Comparison of ENCODE assay signal across 9 cellular contexts in genomic region chr11:95705485-95706124, GRCh38.
DNase-seq lines count a peak whose midpoint lies in the region; ATAC-seq and TF ChIP-seq lines count a peak whose summit lies in the region.
"Had no signal": no experiment of that assay in that cellular context is flagged by ENCODE, and none has a peak within 500 bp of the region (broad histone marks: within the 10 kb centered on the region; RNA-seq: fewer than 3 reads in every experiment).

No MANE protein-coding gene starts in this region.

- H3K14ac ChIP-seq in mesenchymal stem cell (ENCODE audit: low read length in 2 of 2): no peak overlapping the region

- TF ChIP-seq CTCF in activated CD8-positive, alpha-beta T cell treated with anti-CD3 and anti-CD28 coated beads for 36 hours (IDR thresholded peaks at IDR 0.05): peak; percentile 86

- no peak overlapping the region for H4K8ac ChIP-seq in mesenchymal stem cell (ENCODE audit: low read length)

- POLR2A ChIA-PET in CD8-positive, alpha-beta memory T cell (lab: Charles Lee): interaction anchor here (0.5 to 1.2 kb wide), 7 partner anchors 368 to 1968 kb away, joined by 3 to 9 read pairs (median 4); no protein-coding TSS in a partner anchor
- POLR2A ChIA-PET in activated CD8-positive, alpha-beta T cell treated with anti-CD3 and anti-CD28 coated beads for 36 hours (lab: Charles Lee): interaction anchor here (0.6 to 1.2 kb wide), 3 partner anchors 25 to 555 kb away, joined by 3 to 4 read pairs (median 3); no protein-coding TSS in a partner anchor

- H3K27ac Mint-ChIP-seq in CD8-positive, alpha-beta memory T cell: no peak overlapping the region
- H3K27ac Mint-ChIP-seq in activated CD8-positive, alpha-beta T cell treated with anti-CD3 and anti-CD28 coated beads for 36 hours: no peak overlapping the region
- no peak overlapping the region for H3K27ac Mint-ChIP-seq in effector memory CD8-positive, alpha-beta T cell
- H3K27ac Mint-ChIP-seq: activated naive CD8-positive, alpha-beta T cell had no signal

- no peak overlapping the region for H3K4ac ChIP-seq in mesenchymal stem cell (ENCODE audit: low read depth in 1 of 2, low read length in 2 of 2)

- H2BK5ac ChIP-seq in mesenchymal stem cell (ENCODE audit: low read depth, low read length, poor library complexity, severe bottlenecking): no peak overlapping the region

- DNase-seq in CD8-positive, alpha-beta memory T cell: peak; percentile 67 to 88 (median 79)
- DNase-seq in HK-2 (ENCODE audit: unreplicated experiment) (peak; percentile 66), NCI-H82 (lab: John Stamatoyannopoulos, UW) (peak; percentile 89), mesenchymal stem cell (peak; percentile 81)
- DNase-seq in activated CD8-positive, alpha-beta T cell treated with anti-CD3 and anti-CD28 coated beads for 36 hours: peak; percentile 91
- peak; percentile 77 to 81 (median 80) for DNase-seq in effector memory CD8-positive, alpha-beta T cell
- peak; percentile 76 for DNase-seq in stimulated activated CD8-positive, alpha-beta memory T cell treated with anti-CD3 and anti-CD28 coated beads, Interleukin-15, amount 100 ng/mL, for 1 hour (ENCODE audit: low read depth)

- H3K9me3 ChIP-seq in CD8-positive, alpha-beta memory T cell (ENCODE audit: low read length): no peaks in the 10 kb centered on the region
- no peaks in the 10 kb centered on the region for H3K9me3 ChIP-seq in mesenchymal stem cell (ENCODE audit: control insufficient read depth, low read length)

- no peak overlapping the region for H3K4me3 Mint-ChIP-seq in CD8-positive, alpha-beta memory T cell
- H3K4me3 Mint-ChIP-seq in activated CD8-positive, alpha-beta T cell treated with anti-CD3 and anti-CD28 coated beads for 36 hours: no peak overlapping the region
- H3K4me3 Mint-ChIP-seq in effector memory CD8-positive, alpha-beta T cell: no peak overlapping the region
- H3K4me3 Mint-ChIP-seq: activated naive CD8-positive, alpha-beta T cell had no signal

- H3K18ac ChIP-seq in mesenchymal stem cell (ENCODE audit: low read depth in 1 of 2, low read length in 2 of 2): no peak overlapping the region

- H3K4me1 Mint-ChIP-seq in CD8-positive, alpha-beta memory T cell: peaks cover 7 to 10% (median 9%) of the 10 kb centered on the region in 3 donors
- H3K4me1 Mint-ChIP-seq in activated CD8-positive, alpha-beta T cell treated with anti-CD3 and anti-CD28 coated beads for 36 hours (ENCODE audit: low read depth): peaks cover 9% of the 10 kb centered on the region
- H3K4me1 Mint-ChIP-seq in effector memory CD8-positive, alpha-beta T cell (ENCODE audit: low read depth in 2 of 2): peaks cover 0 to 6% of the 10 kb centered on the region in 2 donors

- no peak overlapping the region for H2BK12ac ChIP-seq in mesenchymal stem cell (ENCODE audit: low read length in 2 of 2)

- no peak overlapping the region for H3K23ac ChIP-seq in mesenchymal stem cell (ENCODE audit: low read length in 2 of 2)

- H3K4me1 ChIP-seq in CD8-positive, alpha-beta memory T cell (ENCODE audit: insufficient read depth, low read length): peaks cover 47% of the 10 kb centered on the region
- no peaks in the 10 kb centered on the region for H3K4me1 ChIP-seq in mesenchymal stem cell (ENCODE audit: control insufficient read depth, insufficient read depth, low read depth, low read length)

- 3% methylated on average over 6 of the region's 10 CpGs for WGBS in mesenchymal stem cell

- H4K91ac ChIP-seq in mesenchymal stem cell (ENCODE audit: low read length): no peak overlapping the region

- H3K27me3 Mint-ChIP-seq in CD8-positive, alpha-beta memory T cell: no peaks in the 10 kb centered on the region
- peaks cover 5% of the 10 kb centered on the region for H3K27me3 Mint-ChIP-seq in activated CD8-positive, alpha-beta T cell treated with anti-CD3 and anti-CD28 coated beads for 36 hours
- peaks cover 0 to 14% of the 10 kb centered on the region in 2 donors for H3K27me3 Mint-ChIP-seq in effector memory CD8-positive, alpha-beta T cell
- H3K27me3 Mint-ChIP-seq: activated naive CD8-positive, alpha-beta T cell had no signal

- peak; percentile 68 for ATAC-seq in GM19467 (IDR thresholded peaks at IDR 0.05; ENCODE audit: unreplicated experiment)
- peak; percentile 83 for ATAC-seq in activated CD8-positive, alpha-beta T cell treated with anti-CD3 and anti-CD28 coated beads for 36 hours
- ATAC-seq in effector memory CD8-positive, alpha-beta T cell (replicated peaks): peak; percentile 96

- CTCF ChIA-PET in CD8-positive, alpha-beta memory T cell (lab: Charles Lee): interaction anchor here (0.6 to 17.2 kb wide), 60 partner anchors 10 to 733 kb away, joined by 3 to 335 read pairs (median 4); partner anchors contain the start of genes CEP57, CWC15, ENDOD1 and FAM76B
- CTCF ChIA-PET in activated CD8-positive, alpha-beta T cell treated with anti-CD3 and anti-CD28 coated beads for 36 hours (lab: Charles Lee): interaction anchor here (0.6 to 15.3 kb wide), 129 partner anchors 9 to 645 kb away, joined by 3 to 294 read pairs (median 4); partner anchors contain the start of genes FAM76B, SESN3 and SRSF8

- no peaks in the 10 kb centered on the region for H3K79me1 ChIP-seq in mesenchymal stem cell (replicated peaks; ENCODE audit: low read length, poor library complexity, severe bottlenecking)

- no peak overlapping the region for H2BK15ac ChIP-seq in mesenchymal stem cell (ENCODE audit: low read depth, poor library complexity, severe bottlenecking)

- intact Hi-C loops in activated CD8-positive, alpha-beta T cell treated with anti-CD3 and anti-CD28 coated beads for 36 hours (cut with micrococcal nuclease): loop anchor here (1.0 to 10.0 kb wide), 4 partner anchors 148 to 641 kb away; partner anchors contain the start of genes SESN3 and SRSF8

- H3K4me2 ChIP-seq in mesenchymal stem cell (ENCODE audit: low read length, poor library complexity, severe bottlenecking): no peak overlapping the region

- H3K27me3 ChIP-seq in CD8-positive, alpha-beta memory T cell (ENCODE audit: insufficient read depth, low read length, poor library complexity, severe bottlenecking): no peaks in the 10 kb centered on the region
- peaks cover 0 to 9% of the 10 kb centered on the region in 2 experiments for H3K27me3 ChIP-seq in mesenchymal stem cell (ENCODE audit: control insufficient read depth in 1 of 2, insufficient read depth in 1 of 2, low read length in 2 of 2)

- peak overlapping the region; percentile 35 for H3K4me3 ChIP-seq in CD8-positive, alpha-beta memory T cell (ENCODE audit: low read length)
- no peak overlapping the region for H3K4me3 ChIP-seq in mesenchymal stem cell (ENCODE audit: insufficient read depth in 1 of 2, low read depth in 1 of 2, low read length in 2 of 2)

- H2AK5ac ChIP-seq in mesenchymal stem cell (ENCODE audit: low read length, severe bottlenecking): no peak overlapping the region

- no peak overlapping the region for H2BK120ac ChIP-seq in mesenchymal stem cell (ENCODE audit: low read depth, low read length)

- H3K36me3 ChIP-seq in CD8-positive, alpha-beta memory T cell (ENCODE audit: insufficient read depth, low read length): no peaks in the 10 kb centered on the region
- H3K36me3 ChIP-seq in mesenchymal stem cell (ENCODE audit: control insufficient read depth in 1 of 2, insufficient read depth in 2 of 2, low read depth in 1 of 2, low read length in 2 of 2): no peaks in the 10 kb centered on the region

- no peaks in the 10 kb centered on the region for H3K36me3 Mint-ChIP-seq in CD8-positive, alpha-beta memory T cell
- no peaks in the 10 kb centered on the region for H3K36me3 Mint-ChIP-seq in activated CD8-positive, alpha-beta T cell treated with anti-CD3 and anti-CD28 coated beads for 36 hours (ENCODE audit: low read depth)
- no peaks in the 10 kb centered on the region for H3K36me3 Mint-ChIP-seq in effector memory CD8-positive, alpha-beta T cell (ENCODE audit: insufficient read depth)
- H3K36me3 Mint-ChIP-seq: activated naive CD8-positive, alpha-beta T cell had no signal

- no peak overlapping the region for H2AFZ ChIP-seq in mesenchymal stem cell (ENCODE audit: low read depth, low read length)

- no peaks in the 10 kb centered on the region for H3K9me3 Mint-ChIP-seq in CD8-positive, alpha-beta memory T cell
- no peaks in the 10 kb centered on the region for H3K9me3 Mint-ChIP-seq in activated CD8-positive, alpha-beta T cell treated with anti-CD3 and anti-CD28 coated beads for 36 hours
- H3K9me3 Mint-ChIP-seq in effector memory CD8-positive, alpha-beta T cell: no peaks in the 10 kb centered on the region

- no peak overlapping the region for H3K27ac ChIP-seq in CD8-positive, alpha-beta memory T cell (ENCODE audit: low read depth, low read length)
- H3K27ac ChIP-seq in mesenchymal stem cell (ENCODE audit: low read length, poor library complexity, severe bottlenecking): no peak overlapping the region

- peak overlapping the region; percentile 34 for H3K9ac ChIP-seq in mesenchymal stem cell (ENCODE audit: low read length)
